ENCODE assay signal across 20 cellular contexts in genomic region chr1:214615111-214615510, GRCh38. TPM values are rescaled to one million over a fixed set of nuclear protein-coding genes. Genes with fewer than 3 reads are reported as not detected.
DNase-seq lines count a peak whose midpoint lies in the region; ATAC-seq and TF ChIP-seq lines count a peak whose summit lies in the region.
"Had no signal": no experiment of that assay in that cellular context is flagged by ENCODE, and none has a peak within 500 bp of the region (broad histone marks: within the 10 kb centered on the region; RNA-seq: fewer than 3 reads in every experiment).

No MANE protein-coding gene starts in this region.

- no peak for ATAC-seq in GM19452 (IDR thresholded peaks at IDR 0.05; ENCODE audit: unreplicated experiment)
- ATAC-seq: activated naive CD4-positive, alpha-beta T cell treated with anti-CD3 and anti-CD28 coated beads, Interleukin-2, amount 50 U/mL, for 72 hours; left cardiac atrium; stimulated activated naive CD8-positive, alpha-beta T cell treated with anti-CD3 and anti-CD28 coated beads, Interleukin-15, Interleukin-2, amounts not matched to agents 100 U/mL and 50 U/mL, for 24 hours had no signal

- intact Hi-C loops in activated T-helper 2 cell treated with anti-CD3 and anti-CD28 coated beads, Interferon-gamma antibody, Interleukin-2, Interleukin-4, amounts not matched to agents 10 μg/mL and 5 μg/mL and 100 μg/mL, durations not matched to agents 14 hours and 24 hours and 36 hours (cut with micrococcal nuclease), result no loop called here

- peak overlapping the region; percentile 2; the same call in 1 of the 2 replicates for H3K27ac Mint-ChIP-seq in HFFc6
- peak overlapping the region; percentile 59 for H3K27ac Mint-ChIP-seq in activated T-helper 2 cell treated with anti-CD3 and anti-CD28 coated beads, Interferon-gamma antibody, Interleukin-2, Interleukin-4, amounts not matched to agents 10 μg/mL and 5 μg/mL and 100 μg/mL, durations not matched to agents 14 hours and 24 hours and 36 hours
- H3K27ac Mint-ChIP-seq: activated naive CD4-positive, alpha-beta T cell treated with anti-CD3 and anti-CD28 coated beads, Interleukin-2, amount 50 U/mL, for 72 hours had no signal

- H3K4me3 Mint-ChIP-seq in HFFc6, result peak overlapping the region; percentile 3; the same call in 1 of the 2 replicates
- no peak overlapping the region for H3K4me3 Mint-ChIP-seq in activated T-helper 2 cell treated with anti-CD3 and anti-CD28 coated beads, Interferon-gamma antibody, Interleukin-2, Interleukin-4, amounts not matched to agents 10 μg/mL and 5 μg/mL and 100 μg/mL, durations not matched to agents 14 hours and 24 hours and 36 hours (ENCODE audit: low read depth)

- H3K36me3 Mint-ChIP-seq in HFFc6 (ENCODE audit: low read depth), result peaks cover 35% of the 10 kb centered on the region
- H3K36me3 Mint-ChIP-seq in activated T-helper 2 cell treated with anti-CD3 and anti-CD28 coated beads, Interferon-gamma antibody, Interleukin-2, Interleukin-4, amounts not matched to agents 10 μg/mL and 5 μg/mL and 100 μg/mL, durations not matched to agents 14 hours and 24 hours and 36 hours (ENCODE audit: low read depth), result peaks cover 95% of the 10 kb centered on the region

- H3K27me3 Mint-ChIP-seq in HFFc6 (ENCODE audit: insufficient read depth), result no peaks in the 10 kb centered on the region; the same call in none of the 2 replicates
- H3K27me3 Mint-ChIP-seq in activated T-helper 2 cell treated with anti-CD3 and anti-CD28 coated beads, Interferon-gamma antibody, Interleukin-2, Interleukin-4, amounts not matched to agents 10 μg/mL and 5 μg/mL and 100 μg/mL, durations not matched to agents 14 hours and 24 hours and 36 hours (ENCODE audit: low read depth), result no peaks in the 10 kb centered on the region

- H3K4me1 Mint-ChIP-seq in HFFc6 (ENCODE audit: low read depth), result peaks cover 54% of the 10 kb centered on the region
- peaks cover 53% of the 10 kb centered on the region for H3K4me1 Mint-ChIP-seq in activated T-helper 2 cell treated with anti-CD3 and anti-CD28 coated beads, Interferon-gamma antibody, Interleukin-2, Interleukin-4, amounts not matched to agents 10 μg/mL and 5 μg/mL and 100 μg/mL, durations not matched to agents 14 hours and 24 hours and 36 hours (ENCODE audit: low read depth)

- no peak for TF ChIP-seq CTCF in HFFc6 (IDR thresholded peaks at IDR 0.05)

- DNase-seq in AG08396 (ENCODE audit: low spot score) (peak; percentile 36), HFFc6 (no peak), hepatic stellate cell (ENCODE audit: low spot score) (peak; percentile 43), DMS 273 (lab: John Stamatoyannopoulos, UW; ENCODE audit: unreplicated experiment) (no peak)
- no peak for DNase-seq in activated T-helper 2 cell treated with anti-CD3 and anti-CD28 coated beads, Interferon-gamma antibody, Interleukin-2, Interleukin-4, amounts not matched to agents 10 μg/mL and 5 μg/mL and 100 μg/mL, durations not matched to agents 14 hours and 24 hours and 36 hours (ENCODE audit: low spot score)
- no peak for DNase-seq in activated naive CD4-positive, alpha-beta T cell (lab: John Stamatoyannopoulos, UW)
- no peak for DNase-seq in NK-92 treated with Interleukin-12 subunit alpha and Interleukin-12 subunit beta, amount 100 ng/mL, for 24 hours (lab: John Stamatoyannopoulos, UW)
- DNase-seq: activated CD4-positive, CD25-positive, alpha-beta regulatory T cell treated with anti-CD3 and anti-CD28 coated beads, Interleukin-2, amount 50 U/mL, for 72 hours; AML-193; DND-41; effector memory CD4-positive, alpha-beta T cell; left cardiac atrium; mesendoderm; NCI-H146; NCI-H2171; NCI-H526; stimulated activated CD4-positive, alpha-beta T cell treated with anti-CD3 and anti-CD28 coated beads, Interleukin-4, amount 100 ng/mL, for 24 hours; stimulated activated naive CD8-positive, alpha-beta T cell treated with anti-CD3 and anti-CD28 coated beads, Interleukin-15, Interleukin-2, amounts not matched to agents 100 U/mL and 50 U/mL, for 24 hours had no signal

- H3K9me3 Mint-ChIP-seq in HFFc6, result peaks cover 6% of the 10 kb centered on the region
- H3K9me3 Mint-ChIP-seq in activated T-helper 2 cell treated with anti-CD3 and anti-CD28 coated beads, Interferon-gamma antibody, Interleukin-2, Interleukin-4, amounts not matched to agents 10 μg/mL and 5 μg/mL and 100 μg/mL, durations not matched to agents 14 hours and 24 hours and 36 hours, result peaks cover 8% of the 10 kb centered on the region
- H3K9me3 Mint-ChIP-seq: activated naive CD4-positive, alpha-beta T cell treated with anti-CD3 and anti-CD28 coated beads, Interleukin-2, amount 50 U/mL, for 72 hours had no signal

RNA-seq across cellular contexts. Expression of gene CENPF, which starts 12.1 kb away (rescaled TPM):
- total RNA-seq in HFFc6 (2021; fragmentation: NEBNext Ultra II Directional; extraction: Animal tissue kit (Norgen Biotek cat#: 25700)), result 10 to 100 TPM; 36.8 to 79.2 (median 76.6) TPM
- 77.1 and 85.9 TPM in 2 replicates for total RNA-seq in activated T-helper 2 cell treated with anti-CD3 and anti-CD28 coated beads, Interferon-gamma antibody, Interleukin-2, Interleukin-4, amounts not matched to agents 10 μg/mL and 5 μg/mL and 100 μg/mL, durations not matched to agents 14 hours and 24 hours and 36 hours

Comparison
In these comparisons a context has a peak if more than half of its experiments do, and no peak if none do; other contexts are left out.
1. DNase-seq: peak in AG08396 (single experiment) and hepatic stellate cell (single experiment); none in HFFc6 (single experiment), activated T-helper 2 cell treated with anti-CD3 and anti-CD28 coated beads, Interferon-gamma antibody, Interleukin-2, Interleukin-4, amounts not matched to agents 10 μg/mL and 5 μg/mL and 100 μg/mL, durations not matched to agents 14 hours and 24 hours and 36 hours (single experiment), activated naive CD4-positive, alpha-beta T cell (0 of 4), NK-92 treated with Interleukin-12 subunit alpha and Interleukin-12 subunit beta, amount 100 ng/mL, for 24 hours (single experiment) and DMS 273 (single experiment).